ENCODE assay signal across 16 cellular contexts in genomic region chr10:4549254-4549653, GRCh38.
"Had no signal": no experiment of that assay in that cellular context is flagged by ENCODE, and none has a peak within 500 bp of the region (broad histone marks: within the 10 kb centered on the region; RNA-seq: fewer than 3 reads in every experiment).

No MANE protein-coding gene starts in this region.

- H3K4me3 ChIP-seq: coronary artery, ovary had no signal

- H3K4me3 Mint-ChIP-seq: activated CD4-positive, alpha-beta T cell treated with anti-CD3 and anti-CD28 coated beads, Interleukin-2, amount 10 ng/mL, durations not matched to agents 7 days and 5 days; activated naive CD8-positive, alpha-beta T cell treated with anti-CD3 and anti-CD28 coated beads for 36 hours; activated T-cell treated with anti-CD3 and anti-CD28 coated beads, Interleukin-2, amount 50 U/mL, for 72 hours; central memory CD8-positive, alpha-beta T cell; stimulated activated memory B cell treated with anti-CD40 and anti-IgM and Interleukin-4, amounts not matched to agents 10 μg/mL and 1 μg/mL and 100 μg/mL, for 72 hours; T-helper 1 cell treated with Interleukin-12 subunit alpha and Interleukin-12 subunit beta and Interleukin-4 antibody, amounts not matched to agents 30 μg/mL and 1 μg/mL, for 36 hours had no signal

- DNase-seq: activated CD4-positive, alpha-beta T cell treated with anti-CD3 and anti-CD28 coated beads, Interleukin-2, amount 10 ng/mL, durations not matched to agents 7 days and 5 days; activated CD4-positive, CD25-positive, alpha-beta regulatory T cell; activated CD8-positive, alpha-beta memory T cell treated with anti-CD3 and anti-CD28 coated beads, Interleukin-2, amount 50 U/mL, for 48 hours; activated gamma-delta T cell; activated naive CD8-positive, alpha-beta T cell treated with anti-CD3 and anti-CD28 coated beads for 36 hours; activated T-cell treated with anti-CD3 and anti-CD28 coated beads, Interleukin-2, amount 50 U/mL, for 72 hours; brain microvascular endothelial cell; effector CD8-positive, alpha-beta T cell; foreskin fibroblast; hypothalamus; kidney glomerular epithelial cell; ovary had no signal

- H3K36me3 Mint-ChIP-seq: activated naive CD8-positive, alpha-beta T cell treated with anti-CD3 and anti-CD28 coated beads for 36 hours; stimulated activated memory B cell treated with anti-CD40 and anti-IgM and Interleukin-4, amounts not matched to agents 10 μg/mL and 1 μg/mL and 100 μg/mL, for 72 hours had no signal

- H3K27me3 ChIP-seq: brain microvascular endothelial cell, ovary had no signal

- H3K27ac ChIP-seq: brain microvascular endothelial cell, coronary artery, ovary had no signal

- ATAC-seq: activated T-cell treated with anti-CD3 and anti-CD28 coated beads, Interleukin-2, amount 50 U/mL, for 72 hours; stimulated activated memory B cell treated with anti-CD40 and anti-IgM and Interleukin-4, amounts not matched to agents 10 μg/mL and 1 μg/mL and 100 μg/mL, for 72 hours had no signal

- H3K36me3 ChIP-seq: brain microvascular endothelial cell, ovary had no signal

- H3K9me3 Mint-ChIP-seq: activated CD4-positive, alpha-beta T cell treated with anti-CD3 and anti-CD28 coated beads, Interleukin-2, amount 10 ng/mL, durations not matched to agents 7 days and 5 days; activated naive CD8-positive, alpha-beta T cell treated with anti-CD3 and anti-CD28 coated beads for 36 hours; activated T-cell treated with anti-CD3 and anti-CD28 coated beads, Interleukin-2, amount 50 U/mL, for 72 hours; central memory CD8-positive, alpha-beta T cell; stimulated activated memory B cell treated with anti-CD40 and anti-IgM and Interleukin-4, amounts not matched to agents 10 μg/mL and 1 μg/mL and 100 μg/mL, for 72 hours; T-helper 1 cell treated with Interleukin-12 subunit alpha and Interleukin-12 subunit beta and Interleukin-4 antibody, amounts not matched to agents 30 μg/mL and 1 μg/mL, for 36 hours had no signal

- H3K27ac Mint-ChIP-seq: activated CD4-positive, alpha-beta T cell treated with anti-CD3 and anti-CD28 coated beads, Interleukin-2, amount 10 ng/mL, durations not matched to agents 7 days and 5 days; activated naive CD8-positive, alpha-beta T cell treated with anti-CD3 and anti-CD28 coated beads for 36 hours; activated T-cell treated with anti-CD3 and anti-CD28 coated beads, Interleukin-2, amount 50 U/mL, for 72 hours; stimulated activated memory B cell treated with anti-CD40 and anti-IgM and Interleukin-4, amounts not matched to agents 10 μg/mL and 1 μg/mL and 100 μg/mL, for 72 hours; T-helper 1 cell treated with Interleukin-12 subunit alpha and Interleukin-12 subunit beta and Interleukin-4 antibody, amounts not matched to agents 30 μg/mL and 1 μg/mL, for 36 hours had no signal

- H3K4me1 Mint-ChIP-seq: central memory CD8-positive, alpha-beta T cell had no signal

- H3K9me3 ChIP-seq: ovary had no signal
